23 cellular contexts compared by ENCODE assay signal in the genomic region with DNA sequence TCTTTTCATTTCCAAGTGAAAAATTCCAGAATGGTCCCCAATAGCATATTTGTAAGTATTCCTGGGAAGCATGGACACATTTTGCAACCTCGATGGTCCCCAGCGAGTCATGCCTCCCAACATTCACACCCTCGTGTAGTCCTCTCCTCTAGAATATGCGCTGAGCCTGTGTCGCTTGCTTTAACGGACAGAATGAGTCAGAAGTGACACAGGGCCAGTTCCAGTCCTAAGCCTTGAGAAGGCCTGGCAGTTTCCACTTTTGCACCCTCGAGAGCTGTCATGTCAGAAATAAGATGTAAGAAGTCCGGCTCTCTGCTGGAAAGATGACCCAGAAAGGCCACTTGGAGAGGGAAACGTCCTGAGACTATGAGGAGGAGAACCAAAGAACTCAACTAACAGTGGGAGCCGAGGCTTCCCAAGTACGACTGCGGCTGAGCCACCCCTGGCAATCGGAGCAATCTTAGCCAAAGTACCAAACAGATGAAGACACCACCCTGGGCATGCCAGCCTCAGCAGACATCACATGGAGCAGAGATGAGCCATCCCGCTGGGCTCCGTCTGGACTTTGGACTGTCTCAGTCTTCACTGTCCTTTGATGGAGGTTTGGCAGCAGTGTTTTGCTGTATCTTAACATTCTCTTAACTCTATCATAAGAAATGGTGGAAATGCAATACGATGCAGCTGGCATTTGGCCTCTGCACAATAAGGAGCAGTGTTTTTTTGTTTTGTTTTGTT. TPM values are rescaled to one million over a fixed set of nuclear protein-coding genes. Genes with fewer than 3 reads are reported as not detected.
DNase-seq lines count a peak whose midpoint lies in the region; ATAC-seq and TF ChIP-seq lines count a peak whose summit lies in the region.
"Had no signal": no experiment of that assay in that cellular context is flagged by ENCODE, and none has a peak within 500 bp of the region (broad histone marks: within the 10 kb centered on the region; RNA-seq: fewer than 3 reads in every experiment).

No MANE protein-coding gene starts in this region.

- H3K36me3 ChIP-seq in right atrium auricular region (no peaks in the 10 kb centered on the region), upper lobe of right lung (no peaks in the 10 kb centered on the region), Caco-2 (ENCODE audit: control insufficient read depth, insufficient read depth, low read length) (no peaks in the 10 kb centered on the region)
- H3K36me3 ChIP-seq: upper lobe of left lung had no signal

- H3K27ac Mint-ChIP-seq in Caco-2 (ENCODE audit: unreplicated experiment) (no peak overlapping the region), Calu3 (ENCODE audit: unreplicated experiment) (no peak overlapping the region)
- H3K27ac Mint-ChIP-seq: activated CD8-positive, alpha-beta T cell treated with anti-CD3 and anti-CD28 coated beads for 36 hours; memory B cell had no signal

- H3K4me3 ChIP-seq in right atrium auricular region (no peak overlapping the region), upper lobe of right lung (no peak overlapping the region), Caco-2 (ENCODE audit: low read depth, low read length) (no peak overlapping the region)
- H3K4me3 ChIP-seq: upper lobe of left lung had no signal

- H3K27me3 ChIP-seq in right atrium auricular region (no peaks in the 10 kb centered on the region), upper lobe of right lung (no peaks in the 10 kb centered on the region), Caco-2 (replicated peaks; ENCODE audit: control insufficient read depth, insufficient read depth, low read length) (no peaks in the 10 kb centered on the region; the same call in 1 of the 2 replicates)
- H3K27me3 ChIP-seq: upper lobe of left lung had no signal

- H3K27me3 Mint-ChIP-seq in Caco-2 (ENCODE audit: insufficient read depth, unreplicated experiment) (peaks cover 3% of the 10 kb centered on the region), Calu3 (ENCODE audit: unreplicated experiment) (peaks cover 16% of the 10 kb centered on the region)

- H3K9me3 Mint-ChIP-seq in Caco-2 (ENCODE audit: unreplicated experiment) (no peaks in the 10 kb centered on the region), Calu3 (ENCODE audit: low read depth, unreplicated experiment) (no peaks in the 10 kb centered on the region)
- H3K9me3 Mint-ChIP-seq: activated CD8-positive, alpha-beta T cell treated with anti-CD3 and anti-CD28 coated beads for 36 hours; memory B cell had no signal

- BruUV-seq in Caco-2 (replicated peaks; lab: Mats Ljungman, UMichigan): no TSS peak
- no TSS peak for BruUV-seq in Calu3 (replicated peaks; lab: Mats Ljungman, UMichigan)

- no peaks in the 10 kb centered on the region for H3K9me3 ChIP-seq in right atrium auricular region
- no peaks in the 10 kb centered on the region for H3K9me3 ChIP-seq in upper lobe of right lung
- no peaks in the 10 kb centered on the region for H3K9me3 ChIP-seq in Caco-2
- H3K9me3 ChIP-seq: upper lobe of left lung had no signal

- H3K4me3 Mint-ChIP-seq in Caco-2 (ENCODE audit: unreplicated experiment): no peak overlapping the region
- no peak overlapping the region for H3K4me3 Mint-ChIP-seq in Calu3 (ENCODE audit: low read depth, unreplicated experiment)
- H3K4me3 Mint-ChIP-seq: activated CD8-positive, alpha-beta T cell treated with anti-CD3 and anti-CD28 coated beads for 36 hours; memory B cell had no signal

- H3K4me1 ChIP-seq in right atrium auricular region (no peaks in the 10 kb centered on the region), upper lobe of right lung (no peaks in the 10 kb centered on the region), Caco-2 (no peaks in the 10 kb centered on the region)
- H3K4me1 ChIP-seq: upper lobe of left lung had no signal

- CTCF ChIA-PET in Caco-2 (lab: Charles Lee) (no interaction called here), Calu3 (lab: Charles Lee) (no interaction called here)

- DNase-seq in Right ventricle myocardium superior (no peak), right atrium auricular region (ENCODE audit: low spot score) (no peak), RPMI7951 (ENCODE audit: low read depth) (peak; percentile 13), hepatic stellate cell (ENCODE audit: low spot score) (peak; percentile 1), upper lobe of right lung (peak; percentile 43), Caco-2 (no peak), NCI-H1694 (lab: John Stamatoyannopoulos, UW) (no peak), Calu3 (no peak)
- DNase-seq: ACHN; activated CD8-positive, alpha-beta T cell treated with anti-CD3 and anti-CD28 coated beads for 36 hours; activated gamma-delta T cell treated with Interleukin-2 at 50 U/mL for 16 hours; activated T-cell treated with anti-CD3 and anti-CD28 coated beads for 4 hours; cortex of kidney; DMS 273 treated with DMSO at 0.1 percent for 48 hours; GF-D8; NCI-H1436 treated with DMSO at 0.1 percent for 48 hours; NCI-H2171 treated with DMSO at 0.1 percent for 48 hours; NCI-H526; stimulated activated CD8-positive, alpha-beta memory T cell treated with anti-CD3 and anti-CD28 coated beads, Interleukin-4, amount 100 ng/mL, for 48 hours; upper lobe of left lung had no signal

- TF ChIP-seq CTCF in right atrium auricular region (IDR thresholded peaks at IDR 0.05): no peak
- TF ChIP-seq CTCF in upper lobe of right lung (IDR thresholded peaks at IDR 0.05): no peak
- TF ChIP-seq CTCF in Caco-2 (IDR thresholded peaks at IDR 0.05; ENCODE audit: insufficient read depth in 1 of 2, low read depth in 1 of 2, low read length in 1 of 2, severe bottlenecking in 1 of 2, unreplicated experiment in 1 of 2): no peak
- TF ChIP-seq CTCF in Calu3 (IDR thresholded peaks at IDR 0.05; ENCODE audit: unreplicated experiment): no peak

- intact Hi-C loops in Right ventricle myocardium superior (cut with DNase I) (no loop called here), upper lobe of right lung (cut with DNase I) (no loop called here), Caco-2 (cut with micrococcal nuclease; ENCODE audit: unreplicated experiment) (no loop called here), Calu3 (cut with micrococcal nuclease; ENCODE audit: unreplicated experiment) (no loop called here)

- ATAC-seq in Right ventricle myocardium superior (ENCODE audit: poor library complexity) (peak; percentile 48), upper lobe of right lung (no peak)
- ATAC-seq: activated CD4-positive, CD25-positive, alpha-beta regulatory T cell treated with anti-CD3 and anti-CD28 coated beads, Interleukin-2, amount 50 U/mL, for 24 hours; activated CD8-positive, alpha-beta T cell treated with anti-CD3 and anti-CD28 coated beads for 36 hours; HepG2 had no signal

- H3K36me3 Mint-ChIP-seq in Caco-2 (ENCODE audit: insufficient read depth, unreplicated experiment): no peaks in the 10 kb centered on the region
- no peaks in the 10 kb centered on the region for H3K36me3 Mint-ChIP-seq in Calu3 (ENCODE audit: insufficient read depth, unreplicated experiment)
- H3K36me3 Mint-ChIP-seq: memory B cell had no signal

- no peaks in the 10 kb centered on the region for H3K4me1 Mint-ChIP-seq in Caco-2 (ENCODE audit: low read depth, unreplicated experiment)
- H3K4me1 Mint-ChIP-seq in Calu3 (ENCODE audit: low read depth, unreplicated experiment): no peaks in the 10 kb centered on the region
- H3K4me1 Mint-ChIP-seq: memory B cell had no signal

- POLR2A ChIA-PET in Caco-2 (lab: Charles Lee): no interaction called here

- H3K27ac ChIP-seq in right atrium auricular region: no peak overlapping the region
- no peak overlapping the region for H3K27ac ChIP-seq in upper lobe of right lung
- H3K27ac ChIP-seq: upper lobe of left lung had no signal

RNA-seq across cellular contexts. Expression of gene GFPT2, which starts 42.6 kb away (rescaled TPM):
- total RNA-seq in Right ventricle myocardium superior (13.3 TPM), right atrium auricular region (10 to 100 TPM; 25.4 to 27.2 TPM), upper lobe of right lung (20.4 TPM), Caco-2 (2022) (0.72 and 1.6 TPM in 2 replicates), Calu3 (2022) (0.12 TPM in 1 of 2 replicates, not detected in the other)
- total RNA-seq in RPMI7951 (2014; rRNA removed; shearing (Covaris generic)): 13.9 and 15.8 TPM in 2 replicates
- total RNA-seq: activated CD8-positive, alpha-beta T cell treated with anti-CD3 and anti-CD28 coated beads for 36 hours had no signal

Comparison
In these comparisons a context has a peak if more than half of its experiments do, and no peak if none do; other contexts are left out.
1. DNase-seq: peak in RPMI7951 (single experiment), hepatic stellate cell (single experiment) and upper lobe of right lung (single experiment); none in Right ventricle myocardium superior (single experiment), right atrium auricular region (single experiment), Caco-2 (0 of 2), NCI-H1694 (single experiment) and Calu3 (single experiment).